28 cellular contexts compared by ENCODE assay signal in the genomic region with DNA sequence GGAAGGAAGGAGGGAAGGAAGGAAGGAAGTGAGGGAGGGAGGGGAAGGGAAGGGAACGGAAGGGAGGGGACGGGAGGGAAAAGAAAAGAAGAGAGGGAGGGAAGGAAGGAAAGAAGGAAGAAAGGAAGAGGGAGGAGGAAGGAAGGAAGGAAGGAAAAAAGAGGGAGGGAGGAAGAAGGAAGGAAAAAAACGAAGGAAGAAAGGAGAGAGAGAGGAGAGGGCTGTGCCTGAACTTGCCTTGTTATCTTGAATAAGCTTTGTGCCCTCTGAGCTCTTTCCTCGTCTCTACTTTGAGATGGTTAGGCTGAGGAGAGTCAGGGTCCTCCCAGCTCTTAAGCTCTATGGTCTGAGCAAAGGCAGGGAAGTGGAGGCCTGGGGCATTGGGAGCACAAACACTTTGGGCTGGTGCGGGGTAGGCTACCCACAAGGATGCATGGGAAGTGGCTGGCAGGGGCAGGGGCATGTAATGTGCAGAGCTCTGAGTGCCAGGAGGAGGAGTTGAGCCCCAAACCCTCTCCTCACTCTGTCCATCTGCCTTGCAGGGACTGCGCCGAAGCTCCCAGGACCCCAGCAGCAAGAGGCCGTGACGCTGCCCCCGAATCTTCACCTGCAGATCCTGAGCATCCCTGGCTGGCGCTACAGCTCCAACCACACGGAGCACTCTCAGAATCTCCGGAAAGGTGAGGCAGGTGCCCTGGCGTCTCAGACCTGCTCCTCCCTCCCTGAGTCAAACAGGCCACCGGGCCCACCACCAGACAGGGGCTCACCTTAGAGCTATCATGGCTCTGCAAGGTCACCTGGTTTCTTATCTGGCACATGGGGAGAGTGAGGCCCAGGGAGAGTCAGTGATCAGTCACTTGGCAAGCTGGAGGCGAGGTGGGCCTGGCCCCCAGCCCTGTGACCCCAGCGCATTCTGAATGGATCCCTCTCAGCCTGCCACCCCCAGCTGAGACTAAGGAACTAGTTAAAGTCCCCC.
"Had no signal": no experiment of that assay in that cellular context is flagged by ENCODE, and none has a peak within 500 bp of the region (broad histone marks: within the 10 kb centered on the region; RNA-seq: fewer than 3 reads in every experiment).

No MANE protein-coding gene starts in this region.

- H3K27ac ChIP-seq: body of pancreas, cardiac muscle cell, hepatocyte, left ventricle myocardium inferior, right lobe of liver, skin epidermis, thyroid gland, upper lobe of right lung, WERI-Rb-1 had no signal

- H3K9me3 Mint-ChIP-seq: activated CD4-positive, alpha-beta T cell treated with anti-CD3 and anti-CD28 coated beads, Interleukin-2, amount 10 ng/mL, durations not matched to agents 7 days and 5 days; activated CD8-positive, alpha-beta T cell treated with anti-CD3 and anti-CD28 coated beads for 36 hours; activated naive CD8-positive, alpha-beta T cell treated with anti-CD3 and anti-CD28 coated beads, Interleukin-2, amount 50 U/mL, for 24 hours; activated T-helper 2 cell treated with anti-CD3 and anti-CD28 coated beads, Interferon-gamma antibody, Interleukin-2, Interleukin-4, amounts not matched to agents 10 μg/mL and 5 μg/mL and 100 μg/mL, durations not matched to agents 14 hours and 24 hours and 36 hours; immature natural killer cell; nephron had no signal

- ATAC-seq: activated CD8-positive, alpha-beta memory T cell treated with anti-CD3 and anti-CD28 coated beads, Interleukin-2, amount 10 ng/mL, durations not matched to agents 7 days and 5 days; activated CD8-positive, alpha-beta T cell treated with anti-CD3 and anti-CD28 coated beads for 36 hours; activated naive CD8-positive, alpha-beta T cell treated with anti-CD3 and anti-CD28 coated beads, Interleukin-2, amount 50 U/mL, for 24 hours; body of pancreas; SK-N-SH treated with all-trans-retinoic acid at 6 μM for 48 hours; upper lobe of right lung had no signal

- H3K27me3 Mint-ChIP-seq: activated CD4-positive, alpha-beta T cell treated with anti-CD3 and anti-CD28 coated beads, Interleukin-2, amount 10 ng/mL, durations not matched to agents 7 days and 5 days; activated CD8-positive, alpha-beta memory T cell treated with anti-CD3 and anti-CD28 coated beads, Interleukin-2, amount 10 ng/mL, durations not matched to agents 7 days and 5 days; activated CD8-positive, alpha-beta T cell treated with anti-CD3 and anti-CD28 coated beads for 36 hours; activated naive CD8-positive, alpha-beta T cell treated with anti-CD3 and anti-CD28 coated beads, Interleukin-2, amount 50 U/mL, for 24 hours had no signal

- H3K36me3 ChIP-seq: cardiac muscle cell had no signal

- H3K4me3 Mint-ChIP-seq: activated CD4-positive, alpha-beta T cell treated with anti-CD3 and anti-CD28 coated beads, Interleukin-2, amount 10 ng/mL, durations not matched to agents 7 days and 5 days; activated CD8-positive, alpha-beta memory T cell treated with anti-CD3 and anti-CD28 coated beads, Interleukin-2, amount 10 ng/mL, durations not matched to agents 7 days and 5 days; activated CD8-positive, alpha-beta T cell treated with anti-CD3 and anti-CD28 coated beads for 36 hours; activated naive CD8-positive, alpha-beta T cell treated with anti-CD3 and anti-CD28 coated beads, Interleukin-2, amount 50 U/mL, for 24 hours; immature natural killer cell; nephron had no signal

- H3K27me3 ChIP-seq: body of pancreas, cardiac muscle cell, hepatocyte, right lobe of liver, thyroid gland, upper lobe of right lung had no signal

- H3K4me2 ChIP-seq: hepatocyte had no signal

- H3K27ac Mint-ChIP-seq: activated CD8-positive, alpha-beta memory T cell treated with anti-CD3 and anti-CD28 coated beads, Interleukin-2, amount 10 ng/mL, durations not matched to agents 7 days and 5 days; activated T-helper 2 cell treated with anti-CD3 and anti-CD28 coated beads, Interferon-gamma antibody, Interleukin-2, Interleukin-4, amounts not matched to agents 10 μg/mL and 5 μg/mL and 100 μg/mL, durations not matched to agents 14 hours and 24 hours and 36 hours; immature natural killer cell; nephron had no signal

- H3K4me1 ChIP-seq: body of pancreas, left ventricle myocardium inferior, right lobe of liver, thyroid gland, upper lobe of right lung had no signal

- DNase-seq: activated CD4-positive, alpha-beta T cell treated with anti-CD3 and anti-CD28 coated beads, Interleukin-2, amount 10 ng/mL, durations not matched to agents 7 days and 5 days; activated CD4-positive, CD25-positive, alpha-beta regulatory T cell treated with anti-CD3 and anti-CD28 coated beads, Interleukin-2, amount 50 U/mL, for 72 hours; activated CD8-positive, alpha-beta memory T cell treated with anti-CD3 and anti-CD28 coated beads, Interleukin-2, amount 10 ng/mL, durations not matched to agents 7 days and 5 days; activated CD8-positive, alpha-beta T cell treated with anti-CD3 and anti-CD28 coated beads for 36 hours; activated naive CD4-positive, alpha-beta T cell treated with Interleukin-2 at 50 U/mL for 16 hours; activated naive CD8-positive, alpha-beta T cell treated with anti-CD3 and anti-CD28 coated beads, Interleukin-2, amount 50 U/mL, for 24 hours; activated T-cell treated with anti-CD3 and anti-CD28 coated beads for 4 hours; body of pancreas; effector memory CD4-positive, alpha-beta T cell; foreskin melanocyte; glutamatergic neuron; immature natural killer cell; left ventricle myocardium inferior; mammary epithelial cell; midbrain; right lobe of liver; stimulated activated CD4-positive, alpha-beta T cell treated with anti-CD3 and anti-CD28 coated beads, Interleukin-2, amount 100 ng/mL, for 24 hours; stimulated activated naive CD4-positive, alpha-beta T cell treated with Interleukin-2 at 50 U/mL for 16 hours; substantia nigra; thyroid gland; upper lobe of right lung; WERI-Rb-1 had no signal

- H3K9me3 ChIP-seq: body of pancreas, left ventricle myocardium inferior, right lobe of liver, thyroid gland, upper lobe of right lung had no signal

- H3K4me1 Mint-ChIP-seq: activated CD4-positive, alpha-beta T cell treated with anti-CD3 and anti-CD28 coated beads, Interleukin-2, amount 10 ng/mL, durations not matched to agents 7 days and 5 days; nephron had no signal

- H3K4me3 ChIP-seq: body of pancreas, cardiac muscle cell, hepatocyte, left ventricle myocardium inferior, right lobe of liver, skin epidermis, thyroid gland, upper lobe of right lung had no signal
